10 cellular contexts compared by ENCODE assay signal in the genomic region with DNA sequence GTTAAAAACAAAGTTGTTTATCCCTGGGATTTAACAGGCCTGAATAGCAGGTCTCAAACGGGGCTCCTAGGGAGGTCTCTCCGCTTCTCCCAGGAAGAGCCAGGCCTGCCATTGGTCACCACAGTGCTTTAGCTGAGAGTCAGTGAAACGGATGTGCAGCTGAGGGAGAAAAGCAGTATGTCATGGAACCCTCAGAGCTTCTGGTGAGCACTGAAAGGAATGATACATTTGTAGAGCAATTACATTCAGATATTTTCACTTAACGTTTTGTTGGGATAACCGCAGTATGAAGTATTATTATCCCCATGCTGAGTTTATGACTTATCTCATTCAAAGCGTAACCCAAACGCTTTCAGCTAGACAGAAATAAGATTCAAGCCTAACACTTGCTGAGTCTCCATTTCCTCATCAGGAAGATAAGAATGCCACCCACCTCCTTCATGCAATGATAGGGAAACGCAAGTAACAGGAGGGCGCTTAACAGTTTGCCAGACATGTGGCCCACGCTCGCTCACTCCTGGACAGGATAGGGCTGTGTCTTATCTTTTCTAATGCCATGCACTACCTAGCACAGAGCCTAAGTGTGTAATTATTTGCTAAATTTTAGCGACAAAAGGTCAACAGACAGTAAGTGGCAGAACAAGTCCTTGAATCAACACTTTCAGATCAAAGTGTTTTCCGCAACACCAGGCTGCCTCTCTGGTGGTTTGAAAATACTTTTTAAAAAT. TPM values are rescaled to one million over a fixed set of nuclear protein-coding genes. Genes with fewer than 3 reads are reported as not detected.
DNase-seq lines count a peak whose midpoint lies in the region; ATAC-seq lines count a peak whose summit lies in the region.
"Had no signal": no experiment of that assay in that cellular context is flagged by ENCODE, and none has a peak within 500 bp of the region (broad histone marks: within the 10 kb centered on the region; RNA-seq: fewer than 3 reads in every experiment).

No MANE protein-coding gene starts in this region.

- H3K4me1 ChIP-seq in CD4-positive, alpha-beta memory T cell (ENCODE audit: insufficient read depth, low read length): peaks cover 97% of the 10 kb centered on the region
- H3K4me1 ChIP-seq in mucosa of rectum (ENCODE audit: control insufficient read depth in 2 of 2, insufficient read depth in 2 of 2, low read length in 2 of 2): peaks cover 52 to 62% of the 10 kb centered on the region in 2 donors

- no peaks in the 10 kb centered on the region for H3K9me3 ChIP-seq in CD4-positive, alpha-beta memory T cell (ENCODE audit: control insufficient read depth in 1 of 2, low read length in 2 of 2)
- H3K9me3 ChIP-seq in mucosa of rectum (ENCODE audit: control insufficient read depth in 2 of 2, low read length in 2 of 2): no peaks in the 10 kb centered on the region

- peak overlapping the region; percentile 98 to 100 (median 100) for H3K27ac Mint-ChIP-seq in CD4-positive, alpha-beta memory T cell
- H3K27ac Mint-ChIP-seq in activated CD8-positive, alpha-beta T cell treated with anti-CD3 and anti-CD28 coated beads, Interleukin-2, amount 10 ng/mL, durations not matched to agents 7 days and 5 days: peak overlapping the region; percentile 89

- DNase-seq in CD4-positive, alpha-beta memory T cell: peak in 1 of 5 donors; percentile 48
- DNase-seq in KBM-7 (peak; percentile 50), NCI-H446 treated with DMSO at 0.1 percent for 48 hours (lab: John Stamatoyannopoulos, UW) (no peak), ureter (ENCODE audit: low spot score) (no peak), NCI-H1048 (lab: John Stamatoyannopoulos, UW) (no peak)
- no peak for DNase-seq in activated CD8-positive, alpha-beta T cell treated with anti-CD3 and anti-CD28 coated beads, Interleukin-2, amount 10 ng/mL, durations not matched to agents 7 days and 5 days
- DNase-seq: head of caudate nucleus, Right ventricle myocardium superior had no signal

- peaks cover 14 to 30% of the 10 kb centered on the region in 2 donors for H3K36me3 Mint-ChIP-seq in CD4-positive, alpha-beta memory T cell
- peaks cover 48% of the 10 kb centered on the region for H3K36me3 Mint-ChIP-seq in activated CD8-positive, alpha-beta T cell treated with anti-CD3 and anti-CD28 coated beads, Interleukin-2, amount 10 ng/mL, durations not matched to agents 7 days and 5 days (ENCODE audit: low read depth)

- POLR2A ChIA-PET in CD4-positive, alpha-beta memory T cell (lab: Charles Lee; ENCODE audit: partially characterized antibody): interaction anchor here (0.5 to 19.8 kb wide), 37 partner anchors 6 to 922 kb away, joined by 3 to 1226 read pairs (median 4); a partner anchor contains a TSS
- POLR2A ChIA-PET in activated CD8-positive, alpha-beta T cell treated with anti-CD3 and anti-CD28 coated beads, Interleukin-2, amount 10 ng/mL, durations not matched to agents 7 days and 5 days (lab: Charles Lee): interaction anchor here (0.7 to 13.5 kb wide), 20 partner anchors 8 to 1176 kb away, joined by 3 to 440 read pairs (median 6); a partner anchor contains a TSS

- H3K9ac ChIP-seq in mucosa of rectum (ENCODE audit: low read depth in 1 of 2, low read length in 2 of 2): no peak overlapping the region

- H3K4me1 Mint-ChIP-seq in CD4-positive, alpha-beta memory T cell: peaks cover 68 to 100% (median 84%) of the 10 kb centered on the region in 4 donors
- peaks cover 93% of the 10 kb centered on the region for H3K4me1 Mint-ChIP-seq in activated CD8-positive, alpha-beta T cell treated with anti-CD3 and anti-CD28 coated beads, Interleukin-2, amount 10 ng/mL, durations not matched to agents 7 days and 5 days (ENCODE audit: low read depth)

- peaks cover 2 to 4% of the 10 kb centered on the region in 2 donors for H3K27me3 Mint-ChIP-seq in CD4-positive, alpha-beta memory T cell
- H3K27me3 Mint-ChIP-seq in activated CD8-positive, alpha-beta T cell treated with anti-CD3 and anti-CD28 coated beads, Interleukin-2, amount 10 ng/mL, durations not matched to agents 7 days and 5 days (ENCODE audit: low read depth): no peaks in the 10 kb centered on the region

- H3K9me3 Mint-ChIP-seq in CD4-positive, alpha-beta memory T cell: peaks cover 0 to 6% (median 1%) of the 10 kb centered on the region in 8 donors
- no peaks in the 10 kb centered on the region for H3K9me3 Mint-ChIP-seq in activated CD8-positive, alpha-beta T cell treated with anti-CD3 and anti-CD28 coated beads, Interleukin-2, amount 10 ng/mL, durations not matched to agents 7 days and 5 days (ENCODE audit: insufficient read depth)

- H3K36me3 ChIP-seq in CD4-positive, alpha-beta memory T cell (ENCODE audit: insufficient read depth, low read length): no peaks in the 10 kb centered on the region
- H3K36me3 ChIP-seq in mucosa of rectum (ENCODE audit: control insufficient read depth in 2 of 2, insufficient read depth in 2 of 2, low read length in 2 of 2): peaks cover 8 to 18% of the 10 kb centered on the region in 2 donors

- no peaks in the 10 kb centered on the region for H3K27me3 ChIP-seq in CD4-positive, alpha-beta memory T cell (ENCODE audit: insufficient read depth, low read length)
- H3K27me3 ChIP-seq in mucosa of rectum (ENCODE audit: control insufficient read depth in 2 of 2, insufficient read depth in 2 of 2, low read length in 2 of 2): no peaks in the 10 kb centered on the region

- intact Hi-C loops in CD4-positive, alpha-beta memory T cell (cut with micrococcal nuclease): loop anchor here (1.0 to 2.0 kb wide), 2 partner anchors 9 to 448 kb away; no protein-coding TSS in a partner anchor

- in situ Hi-C loops in KBM-7 (cut with MboI; ENCODE audit: low pct_unique_long_range_greater_than_20kb, low sequenced_read_pairs): no loop called here

- peak overlapping the region; percentile 65 to 84 (median 74) for H3K4me3 Mint-ChIP-seq in CD4-positive, alpha-beta memory T cell
- peak overlapping the region; percentile 55 for H3K4me3 Mint-ChIP-seq in activated CD8-positive, alpha-beta T cell treated with anti-CD3 and anti-CD28 coated beads, Interleukin-2, amount 10 ng/mL, durations not matched to agents 7 days and 5 days

- ATAC-seq in activated CD8-positive, alpha-beta T cell treated with anti-CD3 and anti-CD28 coated beads, Interleukin-2, amount 10 ng/mL, durations not matched to agents 7 days and 5 days: no peak
- ATAC-seq in esophagus mucosa: no peak

- H3K27ac ChIP-seq in CD4-positive, alpha-beta memory T cell (ENCODE audit: low read depth, low read length): peak overlapping the region; percentile 82
- peak overlapping the region; percentile 41 to 72 for H3K27ac ChIP-seq in mucosa of rectum (ENCODE audit: low read depth in 2 of 2, low read length in 2 of 2)

- CTCF ChIA-PET in CD4-positive, alpha-beta memory T cell (lab: Charles Lee; ENCODE audit: partially characterized antibody): interaction anchor here (0.8 to 5.7 kb wide), 15 partner anchors 9 to 837 kb away, joined by 3 to 303 read pairs (median 4); a partner anchor contains a TSS
- CTCF ChIA-PET in activated CD8-positive, alpha-beta T cell treated with anti-CD3 and anti-CD28 coated beads, Interleukin-2, amount 10 ng/mL, durations not matched to agents 7 days and 5 days (lab: Charles Lee): interaction anchor here (0.7 to 14.2 kb wide), 26 partner anchors 9 to 1870 kb away, joined by 3 to 523 read pairs (median 4); a partner anchor contains a TSS

- peak overlapping the region; percentile 1 to 7 for H3K4me3 ChIP-seq in CD4-positive, alpha-beta memory T cell (ENCODE audit: low read length in 2 of 2)
- peak overlapping the region in 1 of 2 donors; percentile 5 for H3K4me3 ChIP-seq in mucosa of rectum (ENCODE audit: low read length in 2 of 2)

RNA-seq across cellular contexts. Expression of a gene that starts 28.2 kb away (rescaled TPM):
- total RNA-seq in CD4-positive, alpha-beta memory T cell: 100 to 1,000 TPM; 110 to 124 TPM
- 100 to 1,000 TPM; 602 to 735 TPM for polyA plus RNA-seq in CD4-positive, alpha-beta memory T cell
- 100 to 1,000 TPM; 130 to 147 TPM for total RNA-seq in activated CD8-positive, alpha-beta T cell treated with anti-CD3 and anti-CD28 coated beads, Interleukin-2, amount 10 ng/mL, durations not matched to agents 7 days and 5 days
- total RNA-seq in ureter (172 TPM), esophagus mucosa (163 TPM)

RNA-seq across cellular contexts. Expression of a gene that starts 37.3 kb away (rescaled TPM):
- 10 to 100 TPM; 18.8 to 22.4 TPM for total RNA-seq in CD4-positive, alpha-beta memory T cell
- 10 to 100 TPM in 1 of 2 donors, 1 to 10 TPM in 1; 6.2 to 12.9 TPM for polyA plus RNA-seq in CD4-positive, alpha-beta memory T cell
- 1 to 10 TPM; 8.0 to 8.5 TPM for total RNA-seq in activated CD8-positive, alpha-beta T cell treated with anti-CD3 and anti-CD28 coated beads, Interleukin-2, amount 10 ng/mL, durations not matched to agents 7 days and 5 days
- 33.7 TPM for total RNA-seq in ureter
- total RNA-seq in esophagus mucosa: 31.0 TPM
